In genomic region chr9:81948650-81949049, GRCh38 we compare ENCODE assay signal across 2 cellular contexts. TPM values are rescaled to one million over a fixed set of nuclear protein-coding genes. Genes with fewer than 3 reads are reported as not detected.
"Had no signal": no experiment of that assay in that cellular context is flagged by ENCODE, and none has a peak within 500 bp of the region (broad histone marks: within the 10 kb centered on the region; RNA-seq: fewer than 3 reads in every experiment).

No MANE protein-coding gene starts in this region.

RNA-seq across cellular contexts. Expression of gene SPATA31D3, which starts 5.3 kb away (rescaled TPM):
- polyA plus RNA-seq: stomach, urinary bladder had no signal

RNA-seq across cellular contexts. Expression of gene SPATA31D4, which starts 20.4 kb away (rescaled TPM):
- polyA plus RNA-seq: stomach, urinary bladder had no signal

RNA-seq across cellular contexts. Expression of gene SPATA31D1, which starts 39.9 kb away (rescaled TPM):
- polyA plus RNA-seq: stomach had no signal
